Comparison of ENCODE assay signal across 12 cellular contexts in genomic region chr11:114079406-114080072, GRCh38. TPM values are rescaled to one million over a fixed set of nuclear protein-coding genes. Genes with fewer than 3 reads are reported as not detected.
DNase-seq lines count a peak whose midpoint lies in the region; ATAC-seq and TF ChIP-seq lines count a peak whose summit lies in the region.
"Had no signal": no experiment of that assay in that cellular context is flagged by ENCODE, and none has a peak within 500 bp of the region (broad histone marks: within the 10 kb centered on the region; RNA-seq: fewer than 3 reads in every experiment).

No MANE protein-coding gene starts in this region.

- no peaks in the 10 kb centered on the region for H3K27me3 ChIP-seq in MM.1S (replicated peaks; ENCODE audit: insufficient read depth, low read length)
- no peaks in the 10 kb centered on the region for H3K27me3 ChIP-seq in left lung
- no peaks in the 10 kb centered on the region for H3K27me3 ChIP-seq in subcutaneous abdominal adipose tissue (ENCODE audit: control insufficient read depth in 5 of 5, insufficient read depth in 4 of 5, low read length in 5 of 5)

- no peaks in the 10 kb centered on the region for H3K9me2 ChIP-seq in MM.1S (replicated peaks; ENCODE audit: insufficient read depth, low read length)

- H3F3A ChIP-seq in MM.1S (ENCODE audit: insufficient read depth, low read length), result peaks cover 17% of the 10 kb centered on the region

- H3K9me3 ChIP-seq in MM.1S (replicated peaks; ENCODE audit: insufficient read depth, low read length), result no peaks in the 10 kb centered on the region
- H3K9me3 ChIP-seq in left lung, result no peaks in the 10 kb centered on the region
- H3K9me3 ChIP-seq in subcutaneous abdominal adipose tissue (ENCODE audit: control insufficient read depth in 5 of 5, low read length in 5 of 5), result no peaks in the 10 kb centered on the region

- H3K79me2 ChIP-seq in MM.1S (ENCODE audit: low read length), result no peaks in the 10 kb centered on the region

- intact Hi-C loops in left lung (cut with DNase I), result no loop called here

- H2AFZ ChIP-seq in MM.1S (ENCODE audit: low read length), result 0 out of 2 replicates have a peak overlapping the region, but pooled peaks have one; percentile 25

- H3K9ac ChIP-seq in MM.1S (ENCODE audit: low read length) (peak overlapping the region; percentile 49; the same call in 1 of the 2 replicates), subcutaneous abdominal adipose tissue (ENCODE audit: low read length in 5 of 5) (peak overlapping the region in 4 of 5 donors; percentile 39 to 87 (median 64))

- peaks cover 49% of the 10 kb centered on the region for H3K4me1 ChIP-seq in MM.1S (ENCODE audit: low read length)
- peaks cover 67 to 100% of the 10 kb centered on the region in 2 donors for H3K4me1 ChIP-seq in left lung
- H3K4me1 ChIP-seq in subcutaneous abdominal adipose tissue (ENCODE audit: control insufficient read depth in 5 of 5, insufficient read depth in 5 of 5, low read length in 5 of 5), result peaks cover 26 to 98% (median 96%) of the 10 kb centered on the region in 5 donors

- H3K4me3 ChIP-seq in MM.1S (ENCODE audit: low read length), result no peak overlapping the region
- H3K4me3 ChIP-seq in choroid plexus epithelial cell (ENCODE audit: low read depth, low read length), result no peak overlapping the region
- no peak overlapping the region for H3K4me3 ChIP-seq in left lung
- H3K4me3 ChIP-seq in subcutaneous abdominal adipose tissue (ENCODE audit: low read depth in 1 of 5, low read length in 5 of 5), result peak overlapping the region in 4 of 5 donors; percentile 21 to 40 (median 34)

- H3K36me3 ChIP-seq in MM.1S (replicated peaks; ENCODE audit: insufficient read depth, low read length) (no peaks in the 10 kb centered on the region), left lung (peaks cover 0 to 16% of the 10 kb centered on the region in 2 donors), subcutaneous abdominal adipose tissue (ENCODE audit: control insufficient read depth in 5 of 5, insufficient read depth in 5 of 5, low read length in 5 of 5) (peaks cover 0 to 25% (median 18%) of the 10 kb centered on the region in 5 donors)

- ATAC-seq in left lung, result peak; percentile 9
- no peak for ATAC-seq in GM21737 (IDR thresholded peaks at IDR 0.05; ENCODE audit: unreplicated experiment)
- ATAC-seq in HG03045 (IDR thresholded peaks at IDR 0.05; ENCODE audit: unreplicated experiment), result no peak
- no peak for ATAC-seq in GM18870 (IDR thresholded peaks at IDR 0.05; ENCODE audit: unreplicated experiment)

- H3K27ac ChIP-seq in MM.1S (ENCODE audit: low read length) (peak overlapping the region; percentile 85; the same call in 1 of the 2 replicates), left lung (peak overlapping the region; percentile 68 to 79), subcutaneous abdominal adipose tissue (ENCODE audit: low read depth, low read length) (peak overlapping the region; percentile 97)

- TF ChIP-seq CTCF in MM.1S (IDR thresholded peaks at IDR 0.05; ENCODE audit: low read length) (no peak), choroid plexus epithelial cell (conservative IDR thresholded peaks at IDR 0.05; ENCODE audit: low read depth, low read length) (no peak), left lung (IDR thresholded peaks at IDR 0.05) (no peak)

- H3K4me2 ChIP-seq in MM.1S (ENCODE audit: low read depth, low read length), result peak overlapping the region; percentile 56

- DNase-seq in MM.1S, result no peak
- peak; percentile 55 for DNase-seq in choroid plexus epithelial cell (ENCODE audit: low read depth)
- no peak for DNase-seq in left lung
- no peak for DNase-seq in KG1 (lab: John Stamatoyannopoulos, UW)
- DNase-seq: activated T-cell treated with anti-CD3 and anti-CD28 coated beads, Interleukin-2, amount 50 U/mL, for 72 hours; mesendoderm; stimulated activated CD4-positive, alpha-beta T cell treated with anti-CD3 and anti-CD28 coated beads, Interleukin-2, amount 100 ng/mL, for 48 hours; SW 1271 had no signal

- H4K20me1 ChIP-seq in MM.1S (ENCODE audit: insufficient read depth, low read length), result no peaks in the 10 kb centered on the region

RNA-seq across cellular contexts. Expression of gene ZBTB16, which starts 20.0 kb away (rescaled TPM):
- total RNA-seq in left lung, result 10 to 100 TPM; 52.5 to 55.6 TPM

Comparison
In these comparisons a context has a peak if more than half of its experiments do, and no peak if none do; other contexts are left out.
1. H3K4me3 ChIP-seq: peak in subcutaneous abdominal adipose tissue (4 of 5); none in MM.1S (single experiment), choroid plexus epithelial cell (single experiment) and left lung (0 of 2).
2. Peak in every context shown above with its lines, with median percentiles within 50 percentile points of each other: H3K27ac ChIP-seq.